ENCODE assay signal across 8 cellular contexts in the genomic region with DNA sequence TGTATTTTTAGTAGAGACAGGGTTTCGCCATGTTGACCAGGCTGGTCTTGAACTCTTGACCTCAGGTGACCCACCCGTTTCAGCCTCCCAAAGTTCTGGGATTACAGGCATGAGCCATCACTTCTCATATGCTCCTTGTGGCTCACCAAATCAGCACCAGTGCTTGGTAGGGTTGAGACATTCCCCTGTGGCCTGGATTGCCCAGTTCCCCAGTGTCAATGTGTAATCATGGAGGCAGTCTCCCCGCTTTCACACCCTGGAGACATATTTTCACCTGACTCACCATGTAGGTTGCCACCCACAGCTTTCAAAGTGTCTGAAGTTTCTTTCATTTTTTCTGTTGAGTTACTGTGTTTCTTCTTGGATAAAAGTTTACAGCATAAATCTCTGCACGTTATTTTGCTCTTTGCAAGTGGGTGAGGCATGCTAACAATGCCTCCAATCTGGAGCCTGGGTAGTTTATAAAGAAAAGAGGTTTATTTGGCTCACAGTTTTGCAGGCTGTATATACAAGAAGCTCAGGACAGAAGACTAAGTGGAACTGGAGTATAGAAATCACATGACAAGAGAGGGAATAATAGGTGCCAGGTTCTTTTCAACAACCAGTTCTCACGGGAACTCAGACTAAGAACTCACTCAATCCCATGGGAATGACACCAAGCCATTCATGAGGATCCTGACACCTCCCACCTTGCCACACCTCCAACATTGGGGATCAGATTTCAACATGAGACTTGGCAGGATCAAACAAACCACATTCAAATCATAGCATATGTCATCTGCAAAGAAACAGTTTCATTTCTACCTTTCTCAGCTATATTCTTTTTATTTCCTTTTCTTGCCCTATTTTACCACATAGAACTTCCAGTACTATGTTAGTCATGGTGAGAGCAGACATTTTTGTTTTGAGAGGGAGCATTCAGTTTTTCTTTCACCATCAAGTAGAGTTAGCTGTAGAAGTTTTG.
A peak's percentile ranks its signal among the peaks of the same experiment; 100 is the strongest.
DNase-seq lines count a peak whose midpoint lies in the region; ATAC-seq, FAIRE-seq and TF ChIP-seq lines count a peak whose summit lies in the region.

No MANE protein-coding gene starts in this region.

- POLR2A ChIA-PET in A673 (lab: Charles Lee; ENCODE audit: low non-redundant PET) = no interaction called here

- H3K9me3 ChIP-seq in A673 (ENCODE audit: low read depth, low read length, poor library complexity, severe bottlenecking) = no peaks in the 10 kb centered on the region

- no peaks in the 10 kb centered on the region for H3K36me3 ChIP-seq in A673 (ENCODE audit: insufficient read depth, low read length, poor library complexity, severe bottlenecking)

- intact Hi-C loops in A673 (cut with micrococcal nuclease; ENCODE audit: unreplicated experiment) = no loop called here

- no peaks in the 10 kb centered on the region for H3K4me1 ChIP-seq in A673 (ENCODE audit: insufficient read depth, low read length, poor library complexity, severe bottlenecking)

- ATAC-seq in GM18868 (IDR thresholded peaks at IDR 0.05; ENCODE audit: unreplicated experiment) = no peak

- DNase-seq in A673 (ENCODE audit: low spot score) = peak; percentile 22
- DNase-seq in GM19239 (ENCODE audit: insufficient read length, low spot score) = no peak
- DNase-seq in RKO (ENCODE audit: low spot score) = peak; percentile 22
- DNase-seq in fibroblast of pulmonary artery (ENCODE audit: low read depth) = peak; percentile 50
- DNase-seq in NCI-H1694 (lab: John Stamatoyannopoulos, UW) = no peak
- no peak for DNase-seq in KG1 (lab: John Stamatoyannopoulos, UW)
- no peak for DNase-seq in DMS79 (lab: John Stamatoyannopoulos, UW)

- no peak for TF ChIP-seq CTCF in A673 (conservative IDR thresholded peaks at IDR 0.05; ENCODE audit: low read depth, low read length)
- no peak for TF ChIP-seq CTCF in fibroblast of pulmonary artery (IDR thresholded peaks at IDR 0.05; ENCODE audit: low read length, missing control alignments)

- H3K4me3 ChIP-seq in A673 (ENCODE audit: low read depth, low read length, poor library complexity, severe bottlenecking) (no peak overlapping the region), fibroblast of pulmonary artery (replicated peaks; ENCODE audit: low read depth, low read length) (no peak overlapping the region)

- CTCF ChIA-PET in A673 (lab: Charles Lee) = no interaction called here

- H3K27ac ChIP-seq in A673 (ENCODE audit: low read depth, low read length, poor library complexity, severe bottlenecking) = no peak overlapping the region

- H3K27me3 ChIP-seq in A673 (replicated peaks; ENCODE audit: insufficient read depth, low read depth, low read length, poor library complexity) = no peaks in the 10 kb centered on the region

- no TSS peak for BruUV-seq in A673 (replicated peaks; lab: Mats Ljungman, UMichigan)

- peak; percentile 45 for FAIRE-seq in GM19239 (lab: Jason Lieb, UNC)

Comparison
In these comparisons a context has a peak if more than half of its experiments do, and no peak if none do; other contexts are left out.
1. DNase-seq: peak in A673 (single experiment), RKO (single experiment) and fibroblast of pulmonary artery (single experiment); none in GM19239 (single experiment), NCI-H1694 (single experiment), KG1 (single experiment) and DMS79 (single experiment).